13 cellular contexts compared by ENCODE assay signal in the genomic region with DNA sequence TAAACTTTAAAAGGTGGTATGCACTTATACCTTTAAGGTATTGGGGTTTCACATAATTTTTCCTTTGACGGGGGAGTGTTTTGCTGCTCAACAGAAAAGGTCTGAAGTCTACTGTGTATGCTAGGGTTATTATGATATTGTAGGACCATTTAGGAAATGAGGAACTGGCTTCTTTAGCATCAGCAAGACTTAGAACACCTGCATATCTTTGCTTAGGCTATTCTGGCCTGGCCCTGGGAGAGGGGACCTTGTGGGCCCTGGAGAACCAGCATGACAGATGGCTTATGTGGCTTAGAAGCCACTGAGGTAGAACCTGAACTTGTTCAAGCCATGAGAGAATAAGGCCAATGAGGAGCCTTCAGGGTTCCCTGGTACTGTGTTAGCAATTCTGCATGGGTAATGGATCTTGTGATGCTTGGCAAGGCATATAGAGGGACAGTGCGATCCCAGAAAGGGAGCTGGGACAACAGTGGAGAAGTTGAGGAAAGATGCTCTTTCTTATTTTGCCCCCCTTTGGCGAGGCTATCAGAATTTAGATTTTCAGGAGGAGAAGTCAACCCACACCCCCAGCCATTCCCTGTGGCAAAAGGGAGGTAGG. TPM values are rescaled to one million over a fixed set of nuclear protein-coding genes. Genes with fewer than 3 reads are reported as not detected.
DNase-seq lines count a peak whose midpoint lies in the region; TF ChIP-seq lines count a peak whose summit lies in the region.
"Had no signal": no experiment of that assay in that cellular context is flagged by ENCODE, and none has a peak within 500 bp of the region (broad histone marks: within the 10 kb centered on the region; RNA-seq: fewer than 3 reads in every experiment).

No MANE protein-coding gene starts in this region.

- no TSS peak for BruUV-seq in A673 (replicated peaks; lab: Mats Ljungman, UMichigan)

- no peaks in the 10 kb centered on the region for H3K9me3 Mint-ChIP-seq in activated naive CD4-positive, alpha-beta T cell treated with anti-CD3 and anti-CD28 coated beads, Interleukin-2, amount 50 U/mL, for 24 hours

- H3K27ac Mint-ChIP-seq in activated naive CD4-positive, alpha-beta T cell treated with anti-CD3 and anti-CD28 coated beads, Interleukin-2, amount 50 U/mL, for 24 hours, result peak overlapping the region; percentile 98
- H3K27ac Mint-ChIP-seq: nephron progenitor cell had no signal

- WGBS in thymus, result 92% methylated on average over 3 of the region's 3 CpGs

- no peak for DNase-seq in activated naive CD4-positive, alpha-beta T cell (lab: John Stamatoyannopoulos, UW)
- DNase-seq in germinal center (ENCODE audit: low spot score) (peak; percentile 64), A673 (ENCODE audit: low spot score) (no peak), D341Med (ENCODE audit: low spot score) (no peak), NCI-H2029 (lab: John Stamatoyannopoulos, UW) (no peak)
- DNase-seq: activated gamma-delta T cell, NCI-H2227 treated with DMSO at 0.1 percent for 48 hours, nephron progenitor cell had no signal

- TF ChIP-seq CTCF in WI38 (IDR thresholded peaks at IDR 0.05; ENCODE audit: low read depth, low read length) (no peak), A673 (conservative IDR thresholded peaks at IDR 0.05; ENCODE audit: low read depth, low read length) (no peak)

- intact Hi-C loops in A673 (cut with micrococcal nuclease; ENCODE audit: unreplicated experiment), result no loop called here

- H3K4me3 Mint-ChIP-seq in activated naive CD4-positive, alpha-beta T cell treated with anti-CD3 and anti-CD28 coated beads, Interleukin-2, amount 50 U/mL, for 24 hours, result peak overlapping the region; percentile 89
- H3K4me3 Mint-ChIP-seq: nephron progenitor cell had no signal

- POLR2A ChIA-PET in A673 (lab: Charles Lee; ENCODE audit: low non-redundant PET), result no interaction called here

- no peaks in the 10 kb centered on the region for H3K36me3 ChIP-seq in thymus (ENCODE audit: control insufficient read depth, insufficient read depth)
- H3K36me3 ChIP-seq in A673 (ENCODE audit: insufficient read depth, low read length, poor library complexity, severe bottlenecking), result no peaks in the 10 kb centered on the region

- CTCF ChIA-PET in A673 (lab: Charles Lee), result no interaction called here

- no peaks in the 10 kb centered on the region for H3K27me3 Mint-ChIP-seq in activated naive CD4-positive, alpha-beta T cell treated with anti-CD3 and anti-CD28 coated beads, Interleukin-2, amount 50 U/mL, for 24 hours

- H3K4me3 ChIP-seq in WI38 (ENCODE audit: low read depth, low read length) (peak overlapping the region; percentile 8), thymus (ENCODE audit: low read length) (peak overlapping the region; percentile 16), A673 (ENCODE audit: low read depth, low read length, poor library complexity, severe bottlenecking) (no peak overlapping the region)
- H3K4me3 ChIP-seq: smooth muscle cell had no signal

- peaks cover 76% of the 10 kb centered on the region for H3K4me1 Mint-ChIP-seq in activated naive CD4-positive, alpha-beta T cell treated with anti-CD3 and anti-CD28 coated beads, Interleukin-2, amount 50 U/mL, for 24 hours

- peaks cover 33% of the 10 kb centered on the region for H3K36me3 Mint-ChIP-seq in activated naive CD4-positive, alpha-beta T cell treated with anti-CD3 and anti-CD28 coated beads, Interleukin-2, amount 50 U/mL, for 24 hours

- H3K9me3 ChIP-seq in thymus (ENCODE audit: control insufficient read depth) (no peaks in the 10 kb centered on the region), A673 (ENCODE audit: low read depth, low read length, poor library complexity, severe bottlenecking) (no peaks in the 10 kb centered on the region)

- H3K27me3 ChIP-seq in thymus (ENCODE audit: control insufficient read depth, insufficient read depth) (peaks cover 2% of the 10 kb centered on the region), A673 (replicated peaks; ENCODE audit: insufficient read depth, low read depth, low read length, poor library complexity) (peaks cover 35% of the 10 kb centered on the region)

- H3K4me1 ChIP-seq in thymus (ENCODE audit: control insufficient read depth, insufficient read depth, low read length) (peaks cover 60% of the 10 kb centered on the region), A673 (ENCODE audit: insufficient read depth, low read length, poor library complexity, severe bottlenecking) (peaks cover 4% of the 10 kb centered on the region)

- H3K27ac ChIP-seq in thymus (ENCODE audit: low read depth) (peak overlapping the region; percentile 95), A673 (ENCODE audit: low read depth, low read length, poor library complexity, severe bottlenecking) (no peak overlapping the region)
- H3K27ac ChIP-seq: VCaP had no signal

RNA-seq across cellular contexts. Expression of a gene that starts 4.3 kb away (rescaled TPM):
- 50.1 TPM for polyA plus RNA-seq in thymus
- not detected in 2 replicates for total RNA-seq in A673 (2021)
